In the genomic region with DNA sequence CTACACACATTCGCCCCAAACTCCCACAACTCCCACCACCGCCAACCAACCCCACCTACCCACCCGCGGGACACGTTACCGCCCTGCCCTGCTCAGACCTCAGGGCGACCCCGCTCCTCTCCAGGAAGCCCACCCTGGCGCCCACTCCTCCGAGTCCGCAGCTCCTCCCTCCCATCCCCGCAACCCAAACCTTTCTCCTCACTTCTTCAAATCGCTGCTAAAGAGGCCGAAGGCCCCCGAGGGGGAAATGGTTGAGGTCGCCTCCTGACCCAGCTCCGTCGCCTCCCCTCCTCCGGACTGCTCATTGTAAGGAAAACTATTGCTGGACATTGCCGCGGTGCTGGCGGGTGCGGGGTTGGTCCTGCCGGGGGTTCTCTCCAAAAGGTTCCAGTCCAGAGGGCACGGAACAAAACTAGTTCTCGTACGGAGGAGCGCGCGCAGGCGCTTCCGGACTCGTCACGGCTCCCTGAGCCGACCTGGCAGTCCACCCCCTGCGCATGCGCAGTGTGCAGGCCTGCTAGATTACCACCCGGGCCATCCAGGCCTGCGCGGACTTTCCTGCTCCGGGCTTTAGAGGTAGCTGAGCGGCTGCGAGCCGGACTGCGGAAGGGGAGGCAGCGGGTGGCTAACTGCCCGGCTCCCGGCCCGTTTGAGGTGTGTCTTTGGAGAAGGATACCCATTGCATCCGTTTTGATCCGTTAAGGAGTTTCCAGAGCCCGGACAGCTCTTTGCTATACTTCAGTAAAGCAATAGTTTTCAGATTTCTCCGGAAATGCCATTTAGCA, we compare ENCODE assay signal across 8 cellular contexts. TPM values are rescaled to one million over a fixed set of nuclear protein-coding genes. Genes with fewer than 3 reads are reported as not detected.
DNase-seq lines count a peak whose midpoint lies in the region; ATAC-seq, FAIRE-seq and TF ChIP-seq lines count a peak whose summit lies in the region.

A gene with protein sequence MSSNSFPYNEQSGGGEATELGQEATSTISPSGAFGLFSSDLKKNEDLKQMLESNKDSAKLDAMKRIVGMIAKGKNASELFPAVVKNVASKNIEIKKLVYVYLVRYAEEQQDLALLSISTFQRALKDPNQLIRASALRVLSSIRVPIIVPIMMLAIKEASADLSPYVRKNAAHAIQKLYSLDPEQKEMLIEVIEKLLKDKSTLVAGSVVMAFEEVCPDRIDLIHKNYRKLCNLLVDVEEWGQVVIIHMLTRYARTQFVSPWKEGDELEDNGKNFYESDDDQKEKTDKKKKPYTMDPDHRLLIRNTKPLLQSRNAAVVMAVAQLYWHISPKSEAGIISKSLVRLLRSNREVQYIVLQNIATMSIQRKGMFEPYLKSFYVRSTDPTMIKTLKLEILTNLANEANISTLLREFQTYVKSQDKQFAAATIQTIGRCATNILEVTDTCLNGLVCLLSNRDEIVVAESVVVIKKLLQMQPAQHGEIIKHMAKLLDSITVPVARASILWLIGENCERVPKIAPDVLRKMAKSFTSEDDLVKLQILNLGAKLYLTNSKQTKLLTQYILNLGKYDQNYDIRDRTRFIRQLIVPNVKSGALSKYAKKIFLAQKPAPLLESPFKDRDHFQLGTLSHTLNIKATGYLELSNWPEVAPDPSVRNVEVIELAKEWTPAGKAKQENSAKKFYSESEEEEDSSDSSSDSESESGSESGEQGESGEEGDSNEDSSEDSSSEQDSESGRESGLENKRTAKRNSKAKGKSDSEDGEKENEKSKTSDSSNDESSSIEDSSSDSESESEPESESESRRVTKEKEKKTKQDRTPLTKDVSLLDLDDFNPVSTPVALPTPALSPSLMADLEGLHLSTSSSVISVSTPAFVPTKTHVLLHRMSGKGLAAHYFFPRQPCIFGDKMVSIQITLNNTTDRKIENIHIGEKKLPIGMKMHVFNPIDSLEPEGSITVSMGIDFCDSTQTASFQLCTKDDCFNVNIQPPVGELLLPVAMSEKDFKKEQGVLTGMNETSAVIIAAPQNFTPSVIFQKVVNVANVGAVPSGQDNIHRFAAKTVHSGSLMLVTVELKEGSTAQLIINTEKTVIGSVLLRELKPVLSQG (minus strand): TSS at position 449 of the 785 bp plus-strand sequence. CDS start 119 bp downstream, at position 330.

- H3K27ac ChIP-seq in ascending aorta (peak within 1 kb of the TSS; percentile 84 to 87), right atrium auricular region (peak within 1 kb of the TSS; percentile 87 to 90), psoas muscle (peak within 1 kb of the TSS; percentile 88)

- 0 to 1% (median 0%) methylated on average over 41 to 53 of the region's 53 CpGs for WGBS in psoas muscle, 3 donors

- FAIRE-seq in urothelium cell line (lab: Jason Lieb, UNC): peak; percentile 44

- H3K27ac Mint-ChIP-seq in T-helper 2 cell treated with Interferon-gamma antibody and Interleukin-4, amounts not matched to agents 5 μg/mL and 100 μg/mL, for 36 hours: peak within 1 kb of the TSS; percentile 100

- H3K9me3 Mint-ChIP-seq in T-helper 2 cell treated with Interferon-gamma antibody and Interleukin-4, amounts not matched to agents 5 μg/mL and 100 μg/mL, for 36 hours: no peaks in the 10 kb centered on the region

- H3K9me3 ChIP-seq in ascending aorta (no peaks in the 10 kb centered on the region), right atrium auricular region (no peaks in the 10 kb centered on the region), psoas muscle (no peaks in the 10 kb centered on the region)

- H3K4me1 ChIP-seq in ascending aorta: peaks cover 0 to 11% of the 10 kb centered on the region in 2 donors
- H3K4me1 ChIP-seq in right atrium auricular region: peaks cover 0 to 25% of the 10 kb centered on the region in 2 donors
- H3K4me1 ChIP-seq in psoas muscle: peaks cover 14% of the 10 kb centered on the region

- no peaks in the 10 kb centered on the region for H3K36me3 ChIP-seq in ascending aorta
- no peaks in the 10 kb centered on the region for H3K36me3 ChIP-seq in right atrium auricular region
- no peaks in the 10 kb centered on the region for H3K36me3 ChIP-seq in psoas muscle (ENCODE audit: insufficient read depth in 1 of 2, low read depth in 1 of 2)

- DNase-seq in NCI-H1930 (lab: John Stamatoyannopoulos, UW): peak; percentile 89 to 94
- peak; percentile 99 for DNase-seq in T-helper 2 cell treated with Interferon-gamma antibody and Interleukin-4, amounts not matched to agents 5 μg/mL and 100 μg/mL, for 36 hours (ENCODE audit: low spot score)
- peak; percentile 98 to 100 for DNase-seq in ascending aorta (ENCODE audit: low spot score in 2 of 2)
- peak; percentile 99 for DNase-seq in right atrium auricular region (ENCODE audit: low spot score)
- peak; percentile 100 for DNase-seq in psoas muscle
- DNase-seq in urothelium cell line (ENCODE audit: low spot score): peak; percentile 99

- H3K4me1 Mint-ChIP-seq in T-helper 2 cell treated with Interferon-gamma antibody and Interleukin-4, amounts not matched to agents 5 μg/mL and 100 μg/mL, for 36 hours (ENCODE audit: low read depth): peaks cover 36% of the 10 kb centered on the region

- TF ChIP-seq CTCF in ascending aorta (IDR thresholded peaks at IDR 0.05) (no peak), right atrium auricular region (IDR thresholded peaks at IDR 0.05) (no peak), psoas muscle (IDR thresholded peaks at IDR 0.05) (no peak)

- ATAC-seq in GM18502 (IDR thresholded peaks at IDR 0.05; ENCODE audit: poor library complexity, unreplicated experiment): peak; percentile 79
- peak; percentile 93 for ATAC-seq in HG02970 (IDR thresholded peaks at IDR 0.05; ENCODE audit: low FRiP score, unreplicated experiment)
- ATAC-seq in psoas muscle: peak; percentile 97 to 100 (median 98)

- H3K27me3 Mint-ChIP-seq in T-helper 2 cell treated with Interferon-gamma antibody and Interleukin-4, amounts not matched to agents 5 μg/mL and 100 μg/mL, for 36 hours (ENCODE audit: low read depth): peaks cover 8% of the 10 kb centered on the region

- H3K36me3 Mint-ChIP-seq in T-helper 2 cell treated with Interferon-gamma antibody and Interleukin-4, amounts not matched to agents 5 μg/mL and 100 μg/mL, for 36 hours (ENCODE audit: low read depth): peaks cover 10% of the 10 kb centered on the region

- H3K27me3 ChIP-seq in ascending aorta (no peaks in the 10 kb centered on the region), right atrium auricular region (no peaks in the 10 kb centered on the region), psoas muscle (ENCODE audit: insufficient read depth in 3 of 3, low read length in 2 of 3) (no peaks in the 10 kb centered on the region)

- H3K4me3 ChIP-seq in ascending aorta (peak within 1 kb of the TSS; percentile 86 to 97), right atrium auricular region (peak within 1 kb of the TSS; percentile 89 to 91), psoas muscle (peak within 1 kb of the TSS; percentile 87)

- H3K4me3 Mint-ChIP-seq in T-helper 2 cell treated with Interferon-gamma antibody and Interleukin-4, amounts not matched to agents 5 μg/mL and 100 μg/mL, for 36 hours: peak within 1 kb of the TSS; percentile 98

- intact Hi-C loops in ascending aorta (cut with DNase I): loop anchor here (1.0 to 10.0 kb wide), 7 partner anchors 66 to 943 kb away; partner anchors contain the start of genes ARSB, JMY, LHFPL2 and SCAMP1
- intact Hi-C loops in psoas muscle (cut with DNase I): loop anchor here (1.0 to 2.0 kb wide), 2 partner anchors 66 kb away; partner anchors contain the start of gene SCAMP1 (in 2 of the 2)

RNA-seq across cellular contexts. Expression of the gene that starts here (rescaled TPM):
- total RNA-seq in ascending aorta (37.3 TPM), right atrium auricular region (10 to 100 TPM; 22.4 to 25.7 TPM), psoas muscle (10 to 100 TPM; 12.4 to 23.0 (median 15.5) TPM)
- polyA plus RNA-seq in psoas muscle: 10 to 100 TPM; 13.3 to 24.4 (median 13.5) TPM

Comparison
In these comparisons a context has a peak if more than half of its experiments do, and no peak if none do; other contexts are left out.
1. Peak in every context shown above with its lines: DNase-seq, ATAC-seq, H3K4me3 ChIP-seq and H3K27ac ChIP-seq.